Comparison of ENCODE assay signal across 15 cellular contexts in genomic region chr22:43435851-43436535, GRCh38. TPM values are rescaled to one million over a fixed set of nuclear protein-coding genes. Genes with fewer than 3 reads are reported as not detected.
DNase-seq lines count a peak whose midpoint lies in the region.
"Had no signal": no experiment of that assay in that cellular context is flagged by ENCODE, and none has a peak within 500 bp of the region (broad histone marks: within the 10 kb centered on the region; RNA-seq: fewer than 3 reads in every experiment).

No MANE protein-coding gene starts in this region.

- no peak overlapping the region for H2BK12ac ChIP-seq in neuronal stem cell (ENCODE audit: low read length)

- H2BK5ac ChIP-seq in neuronal stem cell (ENCODE audit: low read length) = no peak overlapping the region

- H3K9ac ChIP-seq in neuronal stem cell (ENCODE audit: low read depth, low read length, poor library complexity) = no peak overlapping the region

- H3K4me2 ChIP-seq in neuronal stem cell (ENCODE audit: insufficient read depth, low read length, poor library complexity, severe bottlenecking) = no peak overlapping the region

- H3K14ac ChIP-seq in neuronal stem cell (ENCODE audit: low read length) = no peak overlapping the region

- H3K27ac ChIP-seq in neuronal stem cell (replicated peaks; ENCODE audit: low read length) = no peak overlapping the region
- H3K27ac ChIP-seq: coronary artery, esophagus squamous epithelium, left ventricle myocardium inferior, SK-N-MC had no signal

- H3K23ac ChIP-seq in neuronal stem cell (ENCODE audit: low read depth, low read length, poor library complexity) = no peak overlapping the region

- H4K91ac ChIP-seq in neuronal stem cell (ENCODE audit: low read depth, low read length, poor library complexity) = no peak overlapping the region

- H3K79me1 ChIP-seq in neuronal stem cell (ENCODE audit: low read depth, low read length) = peaks cover 2% of the 10 kb centered on the region

- no peak overlapping the region for H2BK120ac ChIP-seq in neuronal stem cell (ENCODE audit: low read depth, low read length)

- peak; percentile 81 for DNase-seq in DMS153 treated with DMSO at 0.1 percent for 48 hours (lab: John Stamatoyannopoulos, UW; ENCODE audit: unreplicated experiment)
- peak; percentile 77 for DNase-seq in NCI-H1092 (lab: John Stamatoyannopoulos, UW)
- DNase-seq in NCI-H748 (lab: John Stamatoyannopoulos, UW; ENCODE audit: unreplicated experiment) = peak; percentile 80
- no peak for DNase-seq in neuronal stem cell (ENCODE audit: low spot score)
- DNase-seq in glomerular visceral epithelial cell (ENCODE audit: extremely low spot score) = no peak
- no peak for DNase-seq in RPMI8226
- DNase-seq in NK-92 (lab: John Stamatoyannopoulos, UW; ENCODE audit: unreplicated experiment) = no peak
- DNase-seq: CD8-positive, alpha-beta T cell; esophagus squamous epithelium; hippocampal formation; Kasumi-1; left ventricle myocardium inferior had no signal

- no peak overlapping the region for H2AK5ac ChIP-seq in neuronal stem cell (ENCODE audit: low read depth, low read length)

- H3K36me3 ChIP-seq in neuronal stem cell (replicated peaks in 1 of 2; ENCODE audit: control insufficient read depth in 2 of 2, insufficient read depth in 2 of 2, low read length in 2 of 2) = peaks cover 0 to 18% of the 10 kb centered on the region in 2 donors
- H3K36me3 ChIP-seq: esophagus squamous epithelium, HAP-1, left ventricle myocardium inferior had no signal

- H3K18ac ChIP-seq in neuronal stem cell (ENCODE audit: low read length) = peak overlapping the region; percentile 45

- H3K4ac ChIP-seq in neuronal stem cell (ENCODE audit: low read length) = no peak overlapping the region

- no peak overlapping the region for H4K8ac ChIP-seq in neuronal stem cell (ENCODE audit: low read depth, low read length)

- H3K4me1 ChIP-seq in neuronal stem cell (ENCODE audit: control insufficient read depth in 2 of 2, insufficient read depth in 1 of 2, low read depth in 1 of 2, low read length in 2 of 2) = peaks cover 0 to 13% of the 10 kb centered on the region in 2 donors
- H3K4me1 ChIP-seq: esophagus squamous epithelium, HAP-1, left ventricle myocardium inferior had no signal

- H2BK15ac ChIP-seq in neuronal stem cell (ENCODE audit: low read length) = no peak overlapping the region

- no CpG with 5 or more reads among the region's 19 CpGs for WGBS in neuronal stem cell (ENCODE audit: extremely low coverage in 2 of 2, insufficient read length in 2 of 2, insufficient replicate concordance in 1 of 2), 2 donors

- H3K27me3 ChIP-seq in neuronal stem cell (ENCODE audit: control insufficient read depth in 3 of 3, insufficient read depth in 3 of 3, low read depth in 1 of 3, low read length in 3 of 3) = peaks cover 0 to 47% (median 0%) of the 10 kb centered on the region in 3 experiments

- peaks cover 0 to 2% of the 10 kb centered on the region in 2 donors for H3K9me3 ChIP-seq in neuronal stem cell (replicated peaks in 1 of 2; ENCODE audit: control insufficient read depth in 2 of 2, insufficient read depth in 1 of 2, low read depth in 1 of 2, low read length in 2 of 2)
- H3K9me3 ChIP-seq: esophagus squamous epithelium, HAP-1, left ventricle myocardium inferior had no signal

- H2AFZ ChIP-seq in neuronal stem cell (ENCODE audit: low read length) = peak overlapping the region; percentile 40

- H3K4me3 ChIP-seq in neuronal stem cell (ENCODE audit: low read length in 2 of 2) = no peak overlapping the region
- H3K4me3 ChIP-seq: coronary artery, esophagus squamous epithelium, HAP-1, left ventricle myocardium inferior, SK-N-MC had no signal

RNA-seq across cellular contexts. Expression of gene MPPED1, which starts 24.2 kb away (rescaled TPM):
- polyA plus RNA-seq in neuronal stem cell (2013, experiment 1 of 2) = 37.3 TPM
- 37.4 TPM for polyA plus RNA-seq in neuronal stem cell (2013, experiment 2 of 2)

Comparison
In these comparisons a context has a peak if more than half of its experiments do, and no peak if none do; other contexts are left out.
1. DNase-seq: peak in DMS153 treated with DMSO at 0.1 percent for 48 hours (single experiment), NCI-H1092 (single experiment) and NCI-H748 (single experiment); none in neuronal stem cell (single experiment), glomerular visceral epithelial cell (single experiment), RPMI8226 (single experiment) and NK-92 (single experiment).